2 cellular contexts compared by ENCODE assay signal in genomic region chr10:37763132-37763531, GRCh38.
TF ChIP-seq lines count a peak whose summit lies in the region.

No MANE protein-coding gene starts in this region.

TF ChIP-seq in liver, 16 proteins besides CTCF, POLR2A, EP300 and RAD21 (continued from another document):
- TF ChIP-seq ZBTB33 (IDR thresholded peaks at IDR 0.05): no peak
- no peak for TF ChIP-seq JUND (IDR thresholded peaks at IDR 0.05)
- TF ChIP-seq NR2F2 (IDR thresholded peaks at IDR 0.05): no peak
- no peak for TF ChIP-seq MAX (IDR thresholded peaks at IDR 0.05)
- TF ChIP-seq EGR1 (IDR thresholded peaks at IDR 0.05; ENCODE audit: low read depth in 2 of 2): no peak
- no peak for TF ChIP-seq YY1 (IDR thresholded peaks at IDR 0.05)
- TF ChIP-seq REST (IDR thresholded peaks at IDR 0.05): no peak
- no peak for TF ChIP-seq TAF1 (conservative IDR thresholded peaks at IDR 0.05)
- TF ChIP-seq SP1 (IDR thresholded peaks at IDR 0.05): no peak
- no peak for TF ChIP-seq FOXA1 (IDR thresholded peaks at IDR 0.05)
TF ChIP-seq in liver: peak in this region for 0.

TF ChIP-seq in HepG2, 621 proteins besides CTCF, POLR2A, EP300 and RAD21 (continued from another document):
- TF ChIP-seq ZNF512 (CRISPR knock-in tag; IDR thresholded peaks at IDR 0.05) (no peak), RFX5 (IDR thresholded peaks at IDR 0.05; ENCODE audit: low read depth, low read length) (no peak), PHB2 (IDR thresholded peaks at IDR 0.05; ENCODE audit: partially characterized antibody) (no peak), PRDM10 (CRISPR knock-in tag; IDR thresholded peaks at IDR 0.05; ENCODE audit: low read depth) (no peak), ZNF350 (CRISPR knock-in tag; IDR thresholded peaks at IDR 0.05; ENCODE audit: borderline replicate concordance, low read depth) (no peak), ZNF263 (CRISPR knock-in tag; IDR thresholded peaks at IDR 0.05) (no peak), DMTF1 (CRISPR knock-in tag; IDR thresholded peaks at IDR 0.05) (no peak), ZBTB14 (CRISPR knock-in tag; IDR thresholded peaks at IDR 0.05) (no peak), KLF6 (CRISPR knock-in tag; IDR thresholded peaks at IDR 0.05) (no peak), TGIF2 (CRISPR knock-in tag; IDR thresholded peaks at IDR 0.05) (no peak), SP4 (CRISPR knock-in tag; IDR thresholded peaks at IDR 0.05) (no peak), KAT7 (CRISPR knock-in tag; IDR thresholded peaks at IDR 0.05; ENCODE audit: borderline replicate concordance) (no peak), HIVEP1 (CRISPR knock-in tag; IDR thresholded peaks at IDR 0.05) (no peak), GABPB1 (CRISPR knock-in tag; IDR thresholded peaks at IDR 0.05) (no peak)
